In the genomic region with DNA sequence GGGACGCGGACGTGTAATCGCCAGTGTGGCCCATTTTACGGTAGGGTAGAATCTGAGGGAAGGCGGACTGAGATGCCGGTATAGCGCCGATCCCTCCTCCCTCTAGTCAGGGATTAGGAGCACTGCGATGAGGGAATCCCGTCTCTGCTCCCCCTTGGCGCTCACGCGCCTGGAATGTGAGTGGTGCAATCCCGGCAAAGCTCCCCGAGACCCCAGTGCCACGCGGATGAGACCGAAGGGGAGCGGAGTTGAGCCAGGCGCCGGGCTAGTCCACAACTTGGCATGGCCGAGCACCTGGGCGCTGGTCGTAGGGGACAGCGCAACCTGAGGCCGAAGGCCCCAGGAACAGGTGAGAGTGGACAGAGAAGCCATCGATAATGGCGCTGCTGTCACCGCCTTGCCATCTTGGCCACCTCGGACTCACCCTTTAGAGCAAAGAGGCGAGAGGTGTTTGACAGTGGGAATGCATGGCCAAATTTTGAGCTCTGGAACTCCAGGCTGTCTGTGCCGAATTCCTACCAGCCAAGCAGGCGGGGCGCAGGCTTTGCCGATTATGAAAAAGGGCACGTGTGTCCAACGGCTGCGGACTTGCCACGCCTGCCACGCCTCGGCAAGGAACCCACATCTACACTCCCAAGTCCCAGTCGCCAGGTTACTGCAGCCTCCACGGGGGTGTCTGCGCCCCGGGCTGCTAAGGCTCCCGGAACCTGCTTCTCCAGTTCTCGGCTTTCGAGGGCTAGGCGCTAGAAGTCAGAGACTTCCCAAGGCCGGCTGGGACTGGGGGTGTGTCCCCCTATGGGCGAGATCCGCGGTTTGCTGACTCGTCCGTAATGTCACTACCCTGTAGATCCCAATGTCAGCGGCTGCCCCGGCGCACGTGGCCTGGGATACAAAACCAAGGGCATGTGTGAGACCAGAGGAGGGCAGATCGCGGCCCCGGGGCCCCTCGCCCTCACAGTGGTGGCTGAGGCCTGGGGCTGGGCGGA, we compare ENCODE assay signal across 9 cellular contexts. TPM values are rescaled to one million over a fixed set of nuclear protein-coding genes. Genes with fewer than 3 reads are reported as not detected.
DNase-seq lines count a peak whose midpoint lies in the region; ATAC-seq and TF ChIP-seq lines count a peak whose summit lies in the region.
"Had no signal": no experiment of that assay in that cellular context is flagged by ENCODE, and none has a peak within 500 bp of the region (broad histone marks: within the 10 kb centered on the region; RNA-seq: fewer than 3 reads in every experiment).

No MANE protein-coding gene starts in this region.

- 0 out of 2 replicates have a peak, but pooled peaks cover 4% of the 10 kb centered on the region for H3K9me3 ChIP-seq in HUES64 (ENCODE audit: insufficient read depth, low read depth, low read length)
- H3K9me3 ChIP-seq in Caco-2, result no peaks in the 10 kb centered on the region

- no peak overlapping the region for H3K9ac ChIP-seq in HUES64 (ENCODE audit: low read depth, low read length)

- peaks cover 4% of the 10 kb centered on the region for H3K4me1 ChIP-seq in ACC112 (ENCODE audit: control insufficient read depth, insufficient read depth, low read length, unreplicated experiment)
- H3K4me1 ChIP-seq in HUES64 (ENCODE audit: insufficient read depth, low read length), result peaks cover 3% of the 10 kb centered on the region
- no peaks in the 10 kb centered on the region for H3K4me1 ChIP-seq in Caco-2

- no peaks in the 10 kb centered on the region for H3K4me1 Mint-ChIP-seq in Caco-2 (ENCODE audit: low read depth, unreplicated experiment)

- ATAC-seq in HG03460 (IDR thresholded peaks at IDR 0.05; ENCODE audit: unreplicated experiment), result no peak
- ATAC-seq in HG02870 (IDR thresholded peaks at IDR 0.05; ENCODE audit: unreplicated experiment), result no peak

- H3K4me3 Mint-ChIP-seq in Caco-2 (ENCODE audit: unreplicated experiment), result no peak overlapping the region

- peak; percentile 51 to 57 for DNase-seq in erythroblast (lab: John Stamatoyannopoulos, UW)
- peak; percentile 39 for DNase-seq in myocyte (ENCODE audit: low read depth)
- DNase-seq in Caco-2, result no peak
- DNase-seq in COLO829 (ENCODE audit: low spot score), result no peak

- intact Hi-C loops in Caco-2 (cut with micrococcal nuclease; ENCODE audit: unreplicated experiment), result no loop called here

- no peak overlapping the region for H3K27ac Mint-ChIP-seq in Caco-2 (ENCODE audit: unreplicated experiment)
- H3K27ac Mint-ChIP-seq: memory B cell had no signal

- H3K27ac ChIP-seq in ACC112 (ENCODE audit: low read depth, low read length), result peak overlapping the region; percentile 54
- no peak overlapping the region for H3K27ac ChIP-seq in HUES64 (ENCODE audit: low read depth, low read length)

- H3K27me3 ChIP-seq in ACC112 (ENCODE audit: insufficient read depth, low read length) (no peaks in the 10 kb centered on the region), HUES64 (ENCODE audit: insufficient read depth, low read length) (peaks cover 77% of the 10 kb centered on the region), Caco-2 (replicated peaks; ENCODE audit: control insufficient read depth, insufficient read depth, low read length) (no peaks in the 10 kb centered on the region)

- no peak for TF ChIP-seq CTCF in Caco-2 (IDR thresholded peaks at IDR 0.05; ENCODE audit: insufficient read depth in 1 of 2, low read depth in 1 of 2, low read length in 1 of 2, severe bottlenecking in 1 of 2, unreplicated experiment in 1 of 2)

- no peaks in the 10 kb centered on the region for H3K9me3 Mint-ChIP-seq in Caco-2 (ENCODE audit: unreplicated experiment)
- H3K9me3 Mint-ChIP-seq: memory B cell had no signal

- H3K4me3 ChIP-seq in ACC112 (ENCODE audit: low read depth, low read length) (peak overlapping the region; percentile 96), HUES64 (ENCODE audit: low read length) (peak overlapping the region; percentile 45), Caco-2 (ENCODE audit: low read depth, low read length) (no peak overlapping the region)

- no peak for TF ChIP-seq POLR2A in erythroblast (IDR thresholded peaks at IDR 0.05; ENCODE audit: low read length)

- POLR2A ChIA-PET in Caco-2 (lab: Charles Lee), result no interaction called here

- 4% methylated on average over 65 of the region's 65 CpGs for WGBS in HUES64

- CTCF ChIA-PET in Caco-2 (lab: Charles Lee), result no interaction called here

- H3K36me3 ChIP-seq in ACC112 (ENCODE audit: insufficient read depth, low read length), result no peaks in the 10 kb centered on the region; the same call in 1 of the 2 replicates
- H3K36me3 ChIP-seq in HUES64 (ENCODE audit: insufficient read depth, low read length), result no peaks in the 10 kb centered on the region
- H3K36me3 ChIP-seq in Caco-2 (ENCODE audit: control insufficient read depth, insufficient read depth, low read length), result no peaks in the 10 kb centered on the region

- peaks cover 6% of the 10 kb centered on the region for H3K36me3 Mint-ChIP-seq in Caco-2 (ENCODE audit: insufficient read depth, unreplicated experiment)

- H3K79me2 ChIP-seq in ACC112 (ENCODE audit: control insufficient read depth, insufficient read depth, low read length, unreplicated experiment), result peaks cover 37% of the 10 kb centered on the region

- no TSS peak for BruUV-seq in Caco-2 (replicated peaks; lab: Mats Ljungman, UMichigan)

- H3K27me3 Mint-ChIP-seq in Caco-2 (ENCODE audit: insufficient read depth, unreplicated experiment), result peaks cover 3% of the 10 kb centered on the region

- peak overlapping the region; percentile 71 for H2AFZ ChIP-seq in ACC112 (ENCODE audit: low read length, unreplicated experiment)

RNA-seq across cellular contexts. Expression of a gene that starts 2.6 kb away (rescaled TPM):
- 0.45 TPM for polyA plus RNA-seq in HUES64 (2013, experiment 1 of 2)
- polyA plus RNA-seq in HUES64 (2013, experiment 2 of 2), result 0.63 TPM
- total RNA-seq in myocyte (1.0 and 1.1 TPM in 2 replicates), Caco-2 (2022) (0.11 and 0.23 TPM in 2 replicates)
- polyA plus RNA-seq in myocyte (2012), result 23.1 TPM

Comparison
In these comparisons a context has a peak if more than half of its experiments do, and no peak if none do; other contexts are left out.
1. DNase-seq: peak in erythroblast (2 of 2) and myocyte (single experiment); none in Caco-2 (0 of 2) and COLO829 (single experiment).